ENCODE assay signal across 14 cellular contexts in the genomic region with DNA sequence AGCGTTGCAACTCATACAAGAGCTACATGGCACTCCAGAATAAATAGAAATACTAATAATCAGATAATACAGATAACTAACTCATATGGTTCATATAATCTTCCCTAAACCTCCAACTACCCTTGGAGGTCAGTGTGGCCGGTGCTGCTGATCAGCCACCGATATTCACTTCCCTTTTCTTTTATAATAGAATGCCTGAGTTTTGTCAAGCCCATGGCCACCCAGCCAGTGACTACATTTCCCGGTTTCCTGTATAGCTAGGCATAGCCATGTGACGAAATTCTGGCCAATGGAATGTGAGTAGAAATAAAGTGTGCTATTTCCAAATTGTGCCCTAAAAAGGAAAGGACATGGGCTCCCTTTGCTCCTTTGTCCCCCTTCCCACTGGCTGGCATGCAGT.
"Had no signal": no experiment of that assay in that cellular context is flagged by ENCODE, and none has a peak within 500 bp of the region (broad histone marks: within the 10 kb centered on the region; RNA-seq: fewer than 3 reads in every experiment).

No MANE protein-coding gene starts in this region.

- H3K36me3 ChIP-seq: gastrocnemius medialis, left ventricle myocardium inferior, suprapubic skin had no signal

- H3K4me3 ChIP-seq: gastrocnemius medialis, left ventricle myocardium inferior, suprapubic skin had no signal

- H3K27ac ChIP-seq: epithelial cell of prostate, gastrocnemius medialis, left ventricle myocardium inferior, suprapubic skin had no signal

- H3K27me3 ChIP-seq: gastrocnemius medialis, suprapubic skin had no signal

- DNase-seq: activated effector memory CD4-positive, alpha-beta T cell treated with anti-CD3 and anti-CD28 coated beads, Interleukin-2, amount 50 U/mL, for 16 hours; activated T-cell treated with anti-CD3 and anti-CD28 coated beads, Interleukin-2, amount 50 U/mL, for 4 hours; amygdala; effector memory CD8-positive, alpha-beta T cell; gastrocnemius medialis; kidney; left ventricle myocardium inferior; mesenchymal stem cell; stimulated activated CD4-positive, alpha-beta T cell treated with anti-CD3 and anti-CD28 coated beads, Interleukin-12 subunit alpha, Interleukin-12 subunit beta, amount 100 ng/mL, for 4 hours; stimulated activated naive CD4-positive, alpha-beta T cell had no signal

- ATAC-seq: activated naive CD4-positive, alpha-beta T cell treated with anti-CD3 and anti-CD28 coated beads, Interleukin-2, amount 50 U/mL, for 72 hours; activated T-cell treated with anti-CD3 and anti-CD28 coated beads, Interleukin-2, amount 50 U/mL, for 4 hours; effector memory CD8-positive, alpha-beta T cell; gastrocnemius medialis; natural killer cell treated with Interleukin-12 subunit alpha and Interleukin-12 subunit beta and Interleukin-15 and Interleukin-18, amount 100 ng/mL, for 72 hours had no signal

- H3K9me3 ChIP-seq: gastrocnemius medialis, left ventricle myocardium inferior, suprapubic skin had no signal
